7 cellular contexts compared by ENCODE assay signal in genomic region chr6:102169802-102170201, GRCh38.
A peak's percentile ranks its signal among the peaks of the same experiment; 100 is the strongest.
DNase-seq lines count a peak whose midpoint lies in the region; ATAC-seq and TF ChIP-seq lines count a peak whose summit lies in the region.
"Not testable (repeated sequence)": the region's sequence is repeated elsewhere in the genome, so short reads cannot be mapped to it uniquely, and the experiment has no call there.

No MANE protein-coding gene starts in this region.

- not testable (repeated sequence) for TF ChIP-seq CTCF in GM23338 (conservative IDR thresholded peaks at IDR 0.05; ENCODE audit: low read depth in 2 of 2); endodermal cell (conservative IDR thresholded peaks at IDR 0.05); osteocyte (IDR thresholded peaks at IDR 0.05)

- H3K9me3 Mint-ChIP-seq in GM23338 (peaks cover 35% of the 10 kb centered on the region), endodermal cell (peaks cover 45% of the 10 kb centered on the region), osteocyte (ENCODE audit: unreplicated experiment) (peaks cover 26% of the 10 kb centered on the region)

- peak overlapping the region; percentile 89 for H3K27ac Mint-ChIP-seq in GM23338
- peak overlapping the region; percentile 93 for H3K27ac Mint-ChIP-seq in endodermal cell
- H3K27ac Mint-ChIP-seq in osteocyte (ENCODE audit: unreplicated experiment), result not testable (repeated sequence)

- 0 out of 2 replicates have a peak overlapping the region, but pooled peaks have one; percentile 1 for H3K4me2 ChIP-seq in GM23338

- peak overlapping the region; percentile 33; the same call in 1 of the 2 replicates for H2AFZ ChIP-seq in GM23338

- H3K4me1 Mint-ChIP-seq in GM23338; endodermal cell; osteocyte (ENCODE audit: unreplicated experiment): not testable (repeated sequence)

- DNase-seq in GM23338 (ENCODE audit: low spot score); osteocyte (ENCODE audit: extremely low spot score, unreplicated experiment): not testable (repeated sequence)
- peak; percentile 83 for DNase-seq in NCI-H2171 treated with DMSO at 0.1 percent for 48 hours (lab: John Stamatoyannopoulos, UW)
- peak; percentile 23 for DNase-seq in SHP77 (lab: John Stamatoyannopoulos, UW)
- peak; percentile 59 for DNase-seq in endodermal cell

- not testable (repeated sequence) for H3K36me3 ChIP-seq in GM23338 (ENCODE audit: insufficient read depth); HUES6 (ENCODE audit: control insufficient read depth, insufficient read depth, low read length); endodermal cell (ENCODE audit: control insufficient read depth, insufficient read depth, low read length); iPS-20b (ENCODE audit: insufficient read depth, low read depth, low read length)

- H3K4me3 ChIP-seq in GM23338 (peak overlapping the region; percentile 27; the same call in 1 of the 2 replicates), HUES6 (ENCODE audit: low read depth, low read length) (peak overlapping the region; percentile 55), endodermal cell (ENCODE audit: low read length) (peak overlapping the region; percentile 24), iPS-20b (ENCODE audit: low read length) (peak overlapping the region; percentile 42; the same call in 1 of the 2 replicates)

- not testable (repeated sequence) for H4K20me1 ChIP-seq in GM23338 (replicated peaks; ENCODE audit: insufficient read depth)

- H3K79me2 ChIP-seq in GM23338 (replicated peaks; ENCODE audit: insufficient read depth), result not testable (repeated sequence)

- ATAC-seq in GM23338, result not testable (repeated sequence)

- H3K27me3 ChIP-seq in GM23338 (ENCODE audit: insufficient read depth); HUES6 (ENCODE audit: control insufficient read depth, insufficient read depth, low read length); endodermal cell (ENCODE audit: control insufficient read depth, insufficient read depth, low read length, poor library complexity, severe bottlenecking); iPS-20b (ENCODE audit: insufficient read depth, low read length): not testable (repeated sequence)

- H3K9me2 ChIP-seq in GM23338 (ENCODE audit: insufficient read depth), result not testable (repeated sequence)

- H3K9me3 ChIP-seq in HUES6 (ENCODE audit: control insufficient read depth, insufficient read depth, low read depth, low read length) (peaks cover 20% of the 10 kb centered on the region), endodermal cell (ENCODE audit: control insufficient read depth, low read length) (peaks cover 33% of the 10 kb centered on the region), iPS-20b (ENCODE audit: insufficient read depth, low read depth, low read length) (peaks cover 19% of the 10 kb centered on the region; the same call in 1 of the 2 replicates)

- H3K9ac ChIP-seq in HUES6 (ENCODE audit: low read length), result peak overlapping the region; percentile 67
- H3K9ac ChIP-seq in endodermal cell (ENCODE audit: extremely low read depth, low read length, poor library complexity, severe bottlenecking); iPS-20b (ENCODE audit: low read depth, low read length): not testable (repeated sequence)

- not testable (repeated sequence) for H3F3A ChIP-seq in GM23338 (replicated peaks; ENCODE audit: low read depth)

- not testable (repeated sequence) for H3K4me1 ChIP-seq in GM23338 (ENCODE audit: insufficient read depth); HUES6 (ENCODE audit: control insufficient read depth, insufficient read depth, low read length); endodermal cell (ENCODE audit: control insufficient read depth, insufficient read depth, low read length); iPS-20b (ENCODE audit: insufficient read depth, low read length)

- H3K36me3 Mint-ChIP-seq in GM23338 (ENCODE audit: low read depth) (peaks cover 36% of the 10 kb centered on the region), endodermal cell (ENCODE audit: low read depth) (peaks cover 20% of the 10 kb centered on the region)
- not testable (repeated sequence) for H3K36me3 Mint-ChIP-seq in osteocyte (ENCODE audit: unreplicated experiment)

- H3K27me3 Mint-ChIP-seq in GM23338 (ENCODE audit: insufficient read depth, low read depth, poor library complexity); endodermal cell (ENCODE audit: insufficient read depth); osteocyte (ENCODE audit: unreplicated experiment): not testable (repeated sequence)

- not testable (repeated sequence) for H3K4me3 Mint-ChIP-seq in GM23338
- H3K4me3 Mint-ChIP-seq in endodermal cell, result peak overlapping the region; percentile 58
- H3K4me3 Mint-ChIP-seq in osteocyte (ENCODE audit: unreplicated experiment), result peak overlapping the region; percentile 66

- 70 to 80% methylated on average over 7 to 16 of the region's 18 CpGs for WGBS in endodermal cell (ENCODE audit: insufficient coverage in 1 of 2, insufficient read length in 1 of 2), 2 experiments

- not testable (repeated sequence) for H3K27ac ChIP-seq in GM23338 (ENCODE audit: low read depth); endodermal cell (ENCODE audit: low read depth, low read length); iPS-20b (ENCODE audit: low read length)
- H3K27ac ChIP-seq in HUES6 (ENCODE audit: low read depth, low read length), result peak overlapping the region; percentile 9; the same call in 1 of the 2 replicates
